ENCODE assay signal across 26 cellular contexts in the genomic region with DNA sequence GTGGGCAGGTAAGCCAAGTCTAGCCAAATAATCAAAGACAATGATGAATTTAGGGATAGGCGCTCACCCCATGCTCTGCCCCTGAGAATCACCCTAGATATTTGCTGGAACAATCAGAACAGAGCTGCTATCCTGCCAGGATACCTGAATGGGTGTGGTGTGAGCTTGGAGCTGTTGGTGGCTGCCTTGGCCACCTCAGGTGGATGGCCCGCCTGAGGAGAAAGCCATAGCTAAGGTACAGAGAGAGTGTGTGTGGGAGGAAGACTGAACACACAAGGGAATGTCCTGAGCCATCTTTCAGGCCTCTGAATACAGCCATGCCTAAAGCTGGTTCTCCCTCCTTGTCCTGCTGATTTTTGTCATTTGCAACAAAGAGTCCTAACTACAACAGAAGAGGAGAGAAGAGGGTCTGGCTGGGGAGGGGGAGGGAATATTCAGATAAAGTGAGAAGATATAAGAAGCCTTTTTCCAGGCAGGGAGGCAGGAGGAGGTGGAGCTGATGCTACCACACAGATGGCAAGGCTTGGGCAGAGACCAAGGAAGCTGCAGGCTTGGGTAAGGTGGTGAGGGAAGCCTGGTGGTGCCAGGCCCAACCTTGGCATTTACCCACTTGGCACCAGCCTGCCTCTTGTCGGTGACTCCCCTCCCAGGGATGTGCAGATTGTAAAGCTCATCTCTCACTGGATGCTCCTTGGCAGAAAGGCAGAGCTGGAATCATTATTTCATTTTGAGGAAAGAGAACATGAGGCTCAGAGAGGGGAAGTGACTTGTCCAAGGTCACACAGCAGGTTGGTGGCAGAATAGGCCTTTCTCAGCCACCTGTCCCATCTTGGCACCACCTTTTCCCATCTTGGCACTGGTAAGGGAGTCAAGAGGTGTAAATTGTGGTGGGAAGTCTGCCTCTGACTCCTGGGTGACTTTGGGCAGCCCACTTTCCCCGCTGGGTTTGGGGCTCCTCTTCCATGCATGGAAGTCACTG. TPM values are rescaled to one million over a fixed set of nuclear protein-coding genes. Genes with fewer than 3 reads are reported as not detected.
DNase-seq lines count a peak whose midpoint lies in the region; ATAC-seq and TF ChIP-seq lines count a peak whose summit lies in the region.
"Had no signal": no experiment of that assay in that cellular context is flagged by ENCODE, and none has a peak within 500 bp of the region (broad histone marks: within the 10 kb centered on the region; RNA-seq: fewer than 3 reads in every experiment).

No MANE protein-coding gene starts in this region.

- DNase-seq in G401 (ENCODE audit: low spot score) (peak; percentile 96), MG63 (peak; percentile 57), cerebellar cortex (ENCODE audit: low spot score) (peak; percentile 94), glutamatergic neuron (no peak)
- no peak for DNase-seq in activated T-helper 1 cell treated with anti-CD3 and anti-CD28 coated beads, Interleukin-12 subunit alpha, Interleukin-12 subunit beta, Interleukin-2, Interleukin-4 antibody, amounts not matched to agents 30 ng/mL and 10 ng/mL and 1 ng/mL, durations not matched to agents 14 hours and 24 hours and 36 hours (ENCODE audit: low spot score)
- no peak for DNase-seq in activated T-cell treated with anti-CD3 and anti-CD28 coated beads, Interleukin-2, amount 50 U/mL, for 24 hours
- DNase-seq: CD4-positive, alpha-beta T cell; COR-L47; DMS79; EL; Karpas-422; NCI-H1105; NCI-H1436 treated with DMSO at 0.1 percent for 48 hours; NCI-H1930; NCI-H2107; NCI-H526; NCI-H82; NK-92 treated with Interleukin-12 subunit alpha and Interleukin-12 subunit beta, amount 100 ng/mL, for 24 hours; PC-3; SK-N-SH; SW 1271 had no signal

- H3K27me3 Mint-ChIP-seq in glutamatergic neuron (ENCODE audit: unreplicated experiment), result peaks cover 4% of the 10 kb centered on the region
- peaks cover 3% of the 10 kb centered on the region for H3K27me3 Mint-ChIP-seq in activated T-helper 1 cell treated with anti-CD3 and anti-CD28 coated beads, Interleukin-12 subunit alpha, Interleukin-12 subunit beta, Interleukin-2, Interleukin-4 antibody, amounts not matched to agents 30 ng/mL and 10 ng/mL and 1 ng/mL, durations not matched to agents 14 hours and 24 hours and 36 hours (ENCODE audit: insufficient read depth)
- H3K27me3 Mint-ChIP-seq in activated T-cell treated with anti-CD3 and anti-CD28 coated beads, Interleukin-2, amount 50 U/mL, for 24 hours, result peaks cover 10% of the 10 kb centered on the region

- H3K27me3 ChIP-seq in MG63, result no peaks in the 10 kb centered on the region
- H3K27me3 ChIP-seq: BLaER1 treated with 17β-estradiol and CSF1 and Interleukin-3, amounts not matched to agents 10 nM and 100 nM had no signal

- TF ChIP-seq CTCF in glutamatergic neuron (IDR thresholded peaks at IDR 0.05; ENCODE audit: partially characterized antibody, unreplicated experiment), result no peak

- no peak for TF ChIP-seq POLR2A in GM18505 (IDR thresholded peaks at IDR 0.05; ENCODE audit: borderline replicate concordance, extremely low read depth, insufficient read depth, insufficient read length)

- peaks cover 4% of the 10 kb centered on the region for H3K9me3 Mint-ChIP-seq in glutamatergic neuron (ENCODE audit: unreplicated experiment)
- H3K9me3 Mint-ChIP-seq in activated T-helper 1 cell treated with anti-CD3 and anti-CD28 coated beads, Interleukin-12 subunit alpha, Interleukin-12 subunit beta, Interleukin-2, Interleukin-4 antibody, amounts not matched to agents 30 ng/mL and 10 ng/mL and 1 ng/mL, durations not matched to agents 14 hours and 24 hours and 36 hours, result no peaks in the 10 kb centered on the region
- no peaks in the 10 kb centered on the region for H3K9me3 Mint-ChIP-seq in activated T-cell treated with anti-CD3 and anti-CD28 coated beads, Interleukin-2, amount 50 U/mL, for 24 hours
- H3K9me3 Mint-ChIP-seq: CD4-positive, alpha-beta T cell; GM23338 had no signal

- no peak overlapping the region for H3K4me3 Mint-ChIP-seq in glutamatergic neuron (ENCODE audit: unreplicated experiment)
- no peak overlapping the region for H3K4me3 Mint-ChIP-seq in activated T-helper 1 cell treated with anti-CD3 and anti-CD28 coated beads, Interleukin-12 subunit alpha, Interleukin-12 subunit beta, Interleukin-2, Interleukin-4 antibody, amounts not matched to agents 30 ng/mL and 10 ng/mL and 1 ng/mL, durations not matched to agents 14 hours and 24 hours and 36 hours
- no peak overlapping the region for H3K4me3 Mint-ChIP-seq in activated T-cell treated with anti-CD3 and anti-CD28 coated beads, Interleukin-2, amount 50 U/mL, for 24 hours
- H3K4me3 Mint-ChIP-seq: CD4-positive, alpha-beta T cell; GM23338 had no signal

- no peaks in the 10 kb centered on the region for H3K36me3 ChIP-seq in MG63
- H3K36me3 ChIP-seq: BLaER1 treated with 17β-estradiol and CSF1 and Interleukin-3, amounts not matched to agents 10 nM and 100 nM; HAP-1 had no signal

- no peaks in the 10 kb centered on the region for H3K36me3 Mint-ChIP-seq in glutamatergic neuron (ENCODE audit: unreplicated experiment)
- H3K36me3 Mint-ChIP-seq in activated T-helper 1 cell treated with anti-CD3 and anti-CD28 coated beads, Interleukin-12 subunit alpha, Interleukin-12 subunit beta, Interleukin-2, Interleukin-4 antibody, amounts not matched to agents 30 ng/mL and 10 ng/mL and 1 ng/mL, durations not matched to agents 14 hours and 24 hours and 36 hours (ENCODE audit: low read depth), result no peaks in the 10 kb centered on the region
- H3K36me3 Mint-ChIP-seq in activated T-cell treated with anti-CD3 and anti-CD28 coated beads, Interleukin-2, amount 50 U/mL, for 24 hours (ENCODE audit: low read depth), result no peaks in the 10 kb centered on the region

- peaks cover 31% of the 10 kb centered on the region for H3K4me1 Mint-ChIP-seq in glutamatergic neuron (ENCODE audit: low read depth, unreplicated experiment)
- no peaks in the 10 kb centered on the region for H3K4me1 Mint-ChIP-seq in activated T-helper 1 cell treated with anti-CD3 and anti-CD28 coated beads, Interleukin-12 subunit alpha, Interleukin-12 subunit beta, Interleukin-2, Interleukin-4 antibody, amounts not matched to agents 30 ng/mL and 10 ng/mL and 1 ng/mL, durations not matched to agents 14 hours and 24 hours and 36 hours (ENCODE audit: low read depth)
- no peaks in the 10 kb centered on the region for H3K4me1 Mint-ChIP-seq in activated T-cell treated with anti-CD3 and anti-CD28 coated beads, Interleukin-2, amount 50 U/mL, for 24 hours (ENCODE audit: low read depth)

- peak overlapping the region; percentile 62 for H3K27ac Mint-ChIP-seq in glutamatergic neuron (ENCODE audit: unreplicated experiment)
- no peak overlapping the region for H3K27ac Mint-ChIP-seq in activated T-helper 1 cell treated with anti-CD3 and anti-CD28 coated beads, Interleukin-12 subunit alpha, Interleukin-12 subunit beta, Interleukin-2, Interleukin-4 antibody, amounts not matched to agents 30 ng/mL and 10 ng/mL and 1 ng/mL, durations not matched to agents 14 hours and 24 hours and 36 hours
- no peak overlapping the region for H3K27ac Mint-ChIP-seq in activated T-cell treated with anti-CD3 and anti-CD28 coated beads, Interleukin-2, amount 50 U/mL, for 24 hours
- H3K27ac Mint-ChIP-seq: CD4-positive, alpha-beta T cell; GM23338 had no signal

- H3K4me3 ChIP-seq in MG63, result no peak overlapping the region
- H3K4me3 ChIP-seq: BLaER1 treated with 17β-estradiol and CSF1 and Interleukin-3, amounts not matched to agents 10 nM and 100 nM; GM23338; HAP-1 had no signal

- no peaks in the 10 kb centered on the region for H3K9me3 ChIP-seq in MG63
- H3K9me3 ChIP-seq: BLaER1 treated with 17β-estradiol and CSF1 and Interleukin-3, amounts not matched to agents 10 nM and 100 nM; HAP-1; SK-N-SH had no signal

- ATAC-seq in GM18505 (IDR thresholded peaks at IDR 0.05; ENCODE audit: unreplicated experiment) (no peak), GM18870 (IDR thresholded peaks at IDR 0.05; ENCODE audit: unreplicated experiment) (no peak)
- ATAC-seq: GM23338, PC-3 had no signal

- intact Hi-C loops in activated T-helper 1 cell treated with anti-CD3 and anti-CD28 coated beads, Interleukin-12 subunit alpha, Interleukin-12 subunit beta, Interleukin-2, Interleukin-4 antibody, amounts not matched to agents 30 ng/mL and 10 ng/mL and 1 ng/mL, durations not matched to agents 14 hours and 24 hours and 36 hours (cut with micrococcal nuclease), result no loop called here

- in situ Hi-C loops in G401 (cut with HindIII; ENCODE audit: low sequenced_read_pairs), result no loop called here

RNA-seq across cellular contexts. Expression of a gene that starts 49.7 kb away (rescaled TPM):
- total RNA-seq in G401 (2014; rRNA removed; shearing (Covaris generic)), result 3.6 and 9.2 TPM in 2 replicates
- 0.43 and 1.0 TPM in 2 replicates for total RNA-seq in MG63 (2014; rRNA removed; shearing (Covaris generic); ENCODE audit: low replicate concordance)
- total RNA-seq in glutamatergic neuron (ENCODE audit: unreplicated experiment), result 263 TPM
- total RNA-seq in activated T-helper 1 cell treated with anti-CD3 and anti-CD28 coated beads, Interleukin-12 subunit alpha, Interleukin-12 subunit beta, Interleukin-2, Interleukin-4 antibody, amounts not matched to agents 30 ng/mL and 10 ng/mL and 1 ng/mL, durations not matched to agents 14 hours and 24 hours and 36 hours, result not detected in 2 replicates
- total RNA-seq: CD4-positive, alpha-beta T cell had no signal

Comparison
In these comparisons a context has a peak if more than half of its experiments do, and no peak if none do; other contexts are left out.
1. DNase-seq: peak in G401 (single experiment), MG63 (single experiment) and cerebellar cortex (single experiment); none in glutamatergic neuron (single experiment), activated T-helper 1 cell treated with anti-CD3 and anti-CD28 coated beads, Interleukin-12 subunit alpha, Interleukin-12 subunit beta, Interleukin-2, Interleukin-4 antibody, amounts not matched to agents 30 ng/mL and 10 ng/mL and 1 ng/mL, durations not matched to agents 14 hours and 24 hours and 36 hours (single experiment) and activated T-cell treated with anti-CD3 and anti-CD28 coated beads, Interleukin-2, amount 50 U/mL, for 24 hours (single experiment).
2. RNA of a gene that starts 49.7 kb away (total RNA-seq): 263 TPM in glutamatergic neuron (single experiment); 3.6 to 9.2 TPM in G401, 0.43 to 1.0 TPM in MG63 and not detected in activated T-helper 1 cell treated with anti-CD3 and anti-CD28 coated beads, Interleukin-12 subunit alpha, Interleukin-12 subunit beta, Interleukin-2, Interleukin-4 antibody, amounts not matched to agents 30 ng/mL and 10 ng/mL and 1 ng/mL, durations not matched to agents 14 hours and 24 hours and 36 hours; every median in the first group is over 10 times any median in the second.